In the genomic region with DNA sequence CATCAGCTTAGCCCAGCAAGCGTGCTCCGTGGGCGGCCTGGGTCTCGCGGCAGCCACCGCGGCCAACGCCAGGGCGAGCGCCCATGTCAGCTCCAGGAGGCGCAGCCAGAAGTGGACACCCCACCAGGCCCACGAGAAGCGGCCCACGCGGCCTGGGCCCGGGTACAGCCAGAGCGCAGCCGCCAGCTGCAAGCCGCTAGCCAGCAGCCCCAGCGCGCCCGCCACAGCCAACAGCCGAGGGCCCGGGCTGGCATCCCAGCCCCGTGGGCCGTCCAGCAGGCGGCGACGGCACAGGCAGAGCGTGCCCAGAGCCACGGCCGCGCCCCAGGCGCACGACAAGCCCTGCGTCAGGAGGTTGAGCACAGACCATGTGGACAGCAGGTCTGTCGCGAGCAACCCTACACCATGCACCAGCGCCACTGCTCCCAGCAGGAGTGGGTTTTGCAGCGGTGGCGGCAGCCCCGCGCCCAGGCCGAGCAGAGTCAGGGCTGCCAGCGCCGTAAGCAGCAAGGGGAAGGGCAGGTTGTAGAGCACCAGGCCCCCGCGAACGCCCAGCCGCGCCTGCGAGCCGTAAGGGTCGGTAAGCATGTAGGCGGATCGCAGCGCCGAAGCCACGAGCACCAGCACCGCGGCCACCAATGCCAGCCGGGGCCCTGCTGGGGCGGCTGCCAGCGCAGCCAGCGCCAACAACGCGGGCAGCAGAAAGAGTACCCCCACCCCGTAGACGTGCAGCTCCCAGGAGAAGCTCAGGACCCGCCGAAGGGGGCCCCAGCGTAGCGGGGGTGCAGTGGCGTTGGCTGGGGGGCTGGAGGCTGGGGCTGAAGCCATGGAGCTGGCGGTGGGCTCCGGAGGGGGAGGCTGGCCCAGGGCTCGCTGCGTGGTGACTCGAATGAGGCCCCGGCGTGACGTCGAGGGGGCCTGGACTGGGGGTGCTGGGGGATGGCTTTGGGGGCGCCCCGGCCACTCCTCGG, we compare ENCODE assay signal across 8 cellular contexts. TPM values are rescaled to one million over a fixed set of nuclear protein-coding genes. Genes with fewer than 3 reads are reported as not detected.
DNase-seq lines count a peak whose midpoint lies in the region; ATAC-seq and TF ChIP-seq lines count a peak whose summit lies in the region.

No MANE protein-coding gene starts in this region.

- H3K4me3 ChIP-seq in duodenal mucosa (ENCODE audit: low read depth in 1 of 2, low read length in 2 of 2), result peak overlapping the region; percentile 76 to 79
- H3K4me3 ChIP-seq in right lobe of liver, result peak overlapping the region; percentile 38 to 56 (median 49)
- peak overlapping the region; percentile 39 to 58 (median 57) for H3K4me3 ChIP-seq in transverse colon

- H3K4me1 ChIP-seq in duodenal mucosa (ENCODE audit: control insufficient read depth in 1 of 2, insufficient read depth in 2 of 2, low read length in 2 of 2) (peaks cover 0 to 11% of the 10 kb centered on the region in 2 donors), right lobe of liver (peaks cover 0 to 16% (median 0%) of the 10 kb centered on the region in 4 donors), transverse colon (peaks cover 9 to 31% (median 21%) of the 10 kb centered on the region in 4 donors)

- peak overlapping the region; percentile 60 for H3K27ac ChIP-seq in C4-2B
- H3K27ac ChIP-seq in duodenal mucosa (ENCODE audit: low read depth, low read length), result no peak overlapping the region
- H3K27ac ChIP-seq in right lobe of liver, result peak overlapping the region in 2 of 3 donors; percentile 0 to 52
- peak overlapping the region; percentile 74 to 94 (median 90) for H3K27ac ChIP-seq in transverse colon

- intact Hi-C loops in right lobe of liver (cut with DNase I) (no loop called here), transverse colon (cut with DNase I; ENCODE audit: low total_unique reads) (loop anchor here (1.0 to 10.0 kb wide), 2 partner anchors 77 to 85 kb away; a partner anchor contains a TSS)

- in situ Hi-C loops in transverse colon (cut with MboI; ENCODE audit: low pct_ligation_motif_present in 1 of 4, low pct_unique_long_range_greater_than_20kb in 1 of 4, low sequenced_read_pairs in 3 of 4), result no loop called here

- peak overlapping the region; percentile 70 to 80 for H3K9ac ChIP-seq in duodenal mucosa (ENCODE audit: low read depth in 1 of 2, low read length in 2 of 2)

- H3K36me3 ChIP-seq in duodenal mucosa (ENCODE audit: control insufficient read depth in 1 of 2, insufficient read depth in 2 of 2, low read length in 2 of 2) (peaks cover 8 to 24% of the 10 kb centered on the region in 2 donors), right lobe of liver (peaks cover 0 to 8% (median 0%) of the 10 kb centered on the region in 4 donors), transverse colon (no peaks in the 10 kb centered on the region)

- TF ChIP-seq CTCF in C4-2B (conservative IDR thresholded peaks at IDR 0.05), result peak; percentile 38; the same call in 1 of the 2 replicates
- peak; percentile 49 to 72 (median 58) for TF ChIP-seq CTCF in right lobe of liver (IDR thresholded peaks at IDR 0.05)
- peak; percentile 29 to 78 (median 53) for TF ChIP-seq CTCF in transverse colon (IDR thresholded peaks at IDR 0.05)

- DNase-seq in NCI-H2171 treated with DMSO at 0.1 percent for 48 hours (lab: John Stamatoyannopoulos, UW), result peak; percentile 59
- DNase-seq in right lobe of liver, result peak; percentile 80 to 86 (median 82)
- peak; percentile 80 for DNase-seq in transverse colon
- DNase-seq in HPDE6-E6E7 (ENCODE audit: extremely low spot score), result no peak

- peak; percentile 81 to 87 (median 85) for ATAC-seq in right lobe of liver
- ATAC-seq in HG03108 (IDR thresholded peaks at IDR 0.05; ENCODE audit: unreplicated experiment), result no peak
- ATAC-seq in GM18520 (IDR thresholded peaks at IDR 0.05; ENCODE audit: unreplicated experiment), result no peak

- no peaks in the 10 kb centered on the region for H3K9me3 ChIP-seq in duodenal mucosa (ENCODE audit: control insufficient read depth in 1 of 2, low read length in 2 of 2)
- no peaks in the 10 kb centered on the region for H3K9me3 ChIP-seq in right lobe of liver
- no peaks in the 10 kb centered on the region for H3K9me3 ChIP-seq in transverse colon

- WGBS in right lobe of liver (ENCODE audit: insufficient coverage, low coverage, low lambda C conversion rate, missing lambda C conversion rate), result 40% methylated on average over 18 of the region's 86 CpGs
- 40% methylated on average over 72 of the region's 86 CpGs; no CpG with 5 or more reads in 1 of the 2 donors for WGBS in transverse colon (ENCODE audit: low coverage in 1 of 2), 2 donors

- no peak for TF ChIP-seq EP300 in transverse colon (IDR thresholded peaks at IDR 0.05; ENCODE audit: low read depth)

- TF ChIP-seq POLR2A in right lobe of liver (IDR thresholded peaks at IDR 0.05) (peak; percentile 25), transverse colon (IDR thresholded peaks at IDR 0.05) (no peak)

- H3K27me3 ChIP-seq in duodenal mucosa (ENCODE audit: control insufficient read depth in 1 of 2, insufficient read depth in 2 of 2, low read length in 2 of 2), result no peaks in the 10 kb centered on the region
- H3K27me3 ChIP-seq in right lobe of liver, result no peaks in the 10 kb centered on the region
- no peaks in the 10 kb centered on the region for H3K27me3 ChIP-seq in transverse colon

RNA-seq across cellular contexts. Expression of a gene that starts 4.9 kb away (rescaled TPM):
- total RNA-seq in right lobe of liver (under 1 TPM; 0.19 to 0.92 (median 0.35) TPM), transverse colon (1 to 10 TPM in 3 of 4 donors, under 1 TPM in 1; 0.20 to 3.0 (median 1.6) TPM)

RNA-seq across cellular contexts. Expression of a gene that starts 13.7 kb away (rescaled TPM):
- total RNA-seq in right lobe of liver (10 to 100 TPM; 22.4 to 43.5 (median 30.5) TPM), transverse colon (10 to 100 TPM in 3 of 4 donors, 1 to 10 TPM in 1; 7.1 to 36.8 (median 18.9) TPM)

RNA-seq across cellular contexts. Expression of a gene that starts 30.4 kb away (rescaled TPM):
- 10 to 100 TPM; 19.5 to 53.4 (median 40.1) TPM for total RNA-seq in right lobe of liver
- 10 to 100 TPM; 61.1 to 74.4 (median 67.1) TPM for total RNA-seq in transverse colon

RNA-seq across cellular contexts. Expression of a gene that starts 39.3 kb away (rescaled TPM):
- total RNA-seq in right lobe of liver (10 to 100 TPM; 37.3 to 67.9 (median 51.2) TPM), transverse colon (10 to 100 TPM in 3 of 4 donors, 1 to 10 TPM in 1; 9.7 to 39.2 (median 23.5) TPM)

RNA-seq across cellular contexts. Expression of a gene that starts 44.7 kb away (rescaled TPM):
- total RNA-seq in right lobe of liver, result 1 to 10 TPM; 1.1 to 4.6 (median 2.2) TPM
- 100 to 1,000 TPM in 2 of 4 donors, 10 to 100 TPM in 2; 81.5 to 178 (median 108) TPM for total RNA-seq in transverse colon

Comparison
In these comparisons a context has a peak if more than half of its experiments do, and no peak if none do; other contexts are left out.
1. ATAC-seq: peak in right lobe of liver (4 of 4); none in HG03108 (single experiment) and GM18520 (single experiment).
2. Peak in every context shown above with its lines, with median percentiles within 50 percentile points of each other: CTCF ChIP-seq and H3K4me3 ChIP-seq.